1 cellular context compared by ENCODE assay signal in the genomic region with DNA sequence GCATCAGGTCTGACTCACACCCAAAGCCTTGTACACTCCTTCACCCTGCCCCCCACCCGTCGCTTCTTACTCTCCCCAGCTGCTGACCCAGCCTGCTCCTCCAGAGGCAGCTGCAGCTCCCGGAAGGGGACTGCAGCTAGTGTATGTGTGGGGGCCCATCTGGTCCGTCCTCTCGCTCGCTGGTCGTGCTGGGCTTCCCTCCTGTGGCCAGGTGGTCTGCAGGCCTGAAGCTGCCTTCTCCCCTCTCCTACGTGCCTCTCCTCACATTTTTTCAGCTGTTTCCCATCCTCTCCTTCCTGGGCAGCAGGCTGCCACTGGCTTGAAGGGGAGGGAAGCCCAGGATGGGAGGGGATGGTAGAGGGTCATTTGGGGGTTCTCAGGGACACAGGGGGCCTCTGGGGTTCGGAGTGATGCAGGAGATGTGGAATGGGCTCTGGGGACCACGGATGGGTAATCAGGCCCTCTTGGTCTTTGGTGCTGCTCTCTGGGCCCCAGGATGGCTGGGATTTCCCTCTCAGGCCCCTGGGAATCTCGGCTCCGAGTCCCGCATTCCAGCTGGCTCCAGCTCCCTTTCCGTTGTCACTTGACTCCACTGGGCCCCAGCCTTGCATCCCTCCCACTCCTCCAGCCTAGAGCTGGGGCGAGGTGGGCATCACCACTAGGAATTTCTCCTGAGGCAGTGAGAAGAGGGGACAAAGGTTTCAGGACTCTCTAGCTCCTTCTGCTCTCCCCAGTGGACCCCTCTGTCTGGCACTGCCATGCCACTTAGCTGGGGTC.
TF ChIP-seq lines count a peak whose summit lies in the region.

No MANE protein-coding gene starts in this region.

TF ChIP-seq in HepG2, 621 proteins besides CTCF, POLR2A, EP300 and RAD21 (continued from another document):
- TF ChIP-seq, protein P1, sequence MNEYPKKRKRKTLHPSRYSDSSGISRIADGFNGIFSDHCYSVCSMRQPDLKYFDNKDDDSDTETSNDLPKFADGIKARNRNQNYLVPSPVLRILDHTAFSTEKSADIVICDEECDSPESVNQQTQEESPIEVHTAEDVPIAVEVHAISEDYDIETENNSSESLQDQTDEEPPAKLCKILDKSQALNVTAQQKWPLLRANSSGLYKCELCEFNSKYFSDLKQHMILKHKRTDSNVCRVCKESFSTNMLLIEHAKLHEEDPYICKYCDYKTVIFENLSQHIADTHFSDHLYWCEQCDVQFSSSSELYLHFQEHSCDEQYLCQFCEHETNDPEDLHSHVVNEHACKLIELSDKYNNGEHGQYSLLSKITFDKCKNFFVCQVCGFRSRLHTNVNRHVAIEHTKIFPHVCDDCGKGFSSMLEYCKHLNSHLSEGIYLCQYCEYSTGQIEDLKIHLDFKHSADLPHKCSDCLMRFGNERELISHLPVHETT (CRISPR knock-in tag; conservative IDR thresholded peaks at IDR 0.05), result 0 out of 2 replicates have a peak, but pooled peaks have one; percentile 37
- TF ChIP-seq GABPB1 (CRISPR knock-in tag; IDR thresholded peaks at IDR 0.05) (no peak), ZNF224 (CRISPR knock-in tag; IDR thresholded peaks at IDR 0.05) (no peak), GMEB1 (CRISPR knock-in tag; IDR thresholded peaks at IDR 0.05; ENCODE audit: borderline replicate concordance) (no peak), CSRNP1 (CRISPR knock-in tag; IDR thresholded peaks at IDR 0.05) (no peak), NR2C2 (CRISPR knock-in tag; IDR thresholded peaks at IDR 0.05; ENCODE audit: borderline replicate concordance) (no peak), MBD4 (IDR thresholded peaks at IDR 0.05; ENCODE audit: borderline replicate concordance, low read length) (no peak), ZNF558 (CRISPR knock-in tag; IDR thresholded peaks at IDR 0.05; ENCODE audit: borderline replicate concordance) (no peak), CC2D1A (CRISPR knock-in tag; IDR thresholded peaks at IDR 0.05) (0 out of 2 replicates have a peak, but pooled peaks have one; percentile 25), ZC3H13 (CRISPR knock-in tag; IDR thresholded peaks at IDR 0.05) (no peak), SP2 (CRISPR knock-in tag; IDR thresholded peaks at IDR 0.05) (no peak), ZNF510 (CRISPR knock-in tag; IDR thresholded peaks at IDR 0.05; ENCODE audit: low read depth) (no peak), TBX2 (CRISPR knock-in tag; IDR thresholded peaks at IDR 0.05; ENCODE audit: borderline replicate concordance) (0 out of 2 replicates have a peak, but pooled peaks have one; percentile 9), ARNTL (CRISPR knock-in tag; IDR thresholded peaks at IDR 0.05) (no peak), ZNF772 (CRISPR knock-in tag; IDR thresholded peaks at IDR 0.05) (no peak), ZNF788 (CRISPR knock-in tag; IDR thresholded peaks at IDR 0.05; ENCODE audit: borderline replicate concordance) (no peak)
- TF ChIP-seq, protein P2, sequence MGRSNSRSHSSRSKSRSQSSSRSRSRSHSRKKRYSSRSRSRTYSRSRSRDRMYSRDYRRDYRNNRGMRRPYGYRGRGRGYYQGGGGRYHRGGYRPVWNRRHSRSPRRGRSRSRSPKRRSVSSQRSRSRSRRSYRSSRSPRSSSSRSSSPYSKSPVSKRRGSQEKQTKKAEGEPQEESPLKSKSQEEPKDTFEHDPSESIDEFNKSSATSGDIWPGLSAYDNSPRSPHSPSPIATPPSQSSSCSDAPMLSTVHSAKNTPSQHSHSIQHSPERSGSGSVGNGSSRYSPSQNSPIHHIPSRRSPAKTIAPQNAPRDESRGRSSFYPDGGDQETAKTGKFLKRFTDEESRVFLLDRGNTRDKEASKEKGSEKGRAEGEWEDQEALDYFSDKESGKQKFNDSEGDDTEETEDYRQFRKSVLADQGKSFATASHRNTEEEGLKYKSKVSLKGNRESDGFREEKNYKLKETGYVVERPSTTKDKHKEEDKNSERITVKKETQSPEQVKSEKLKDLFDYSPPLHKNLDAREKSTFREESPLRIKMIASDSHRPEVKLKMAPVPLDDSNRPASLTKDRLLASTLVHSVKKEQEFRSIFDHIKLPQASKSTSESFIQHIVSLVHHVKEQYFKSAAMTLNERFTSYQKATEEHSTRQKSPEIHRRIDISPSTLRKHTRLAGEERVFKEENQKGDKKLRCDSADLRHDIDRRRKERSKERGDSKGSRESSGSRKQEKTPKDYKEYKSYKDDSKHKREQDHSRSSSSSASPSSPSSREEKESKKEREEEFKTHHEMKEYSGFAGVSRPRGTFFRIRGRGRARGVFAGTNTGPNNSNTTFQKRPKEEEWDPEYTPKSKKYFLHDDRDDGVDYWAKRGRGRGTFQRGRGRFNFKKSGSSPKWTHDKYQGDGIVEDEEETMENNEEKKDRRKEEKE (IDR thresholded peaks at IDR 0.05), result no peak
- TF ChIP-seq, protein P3, sequence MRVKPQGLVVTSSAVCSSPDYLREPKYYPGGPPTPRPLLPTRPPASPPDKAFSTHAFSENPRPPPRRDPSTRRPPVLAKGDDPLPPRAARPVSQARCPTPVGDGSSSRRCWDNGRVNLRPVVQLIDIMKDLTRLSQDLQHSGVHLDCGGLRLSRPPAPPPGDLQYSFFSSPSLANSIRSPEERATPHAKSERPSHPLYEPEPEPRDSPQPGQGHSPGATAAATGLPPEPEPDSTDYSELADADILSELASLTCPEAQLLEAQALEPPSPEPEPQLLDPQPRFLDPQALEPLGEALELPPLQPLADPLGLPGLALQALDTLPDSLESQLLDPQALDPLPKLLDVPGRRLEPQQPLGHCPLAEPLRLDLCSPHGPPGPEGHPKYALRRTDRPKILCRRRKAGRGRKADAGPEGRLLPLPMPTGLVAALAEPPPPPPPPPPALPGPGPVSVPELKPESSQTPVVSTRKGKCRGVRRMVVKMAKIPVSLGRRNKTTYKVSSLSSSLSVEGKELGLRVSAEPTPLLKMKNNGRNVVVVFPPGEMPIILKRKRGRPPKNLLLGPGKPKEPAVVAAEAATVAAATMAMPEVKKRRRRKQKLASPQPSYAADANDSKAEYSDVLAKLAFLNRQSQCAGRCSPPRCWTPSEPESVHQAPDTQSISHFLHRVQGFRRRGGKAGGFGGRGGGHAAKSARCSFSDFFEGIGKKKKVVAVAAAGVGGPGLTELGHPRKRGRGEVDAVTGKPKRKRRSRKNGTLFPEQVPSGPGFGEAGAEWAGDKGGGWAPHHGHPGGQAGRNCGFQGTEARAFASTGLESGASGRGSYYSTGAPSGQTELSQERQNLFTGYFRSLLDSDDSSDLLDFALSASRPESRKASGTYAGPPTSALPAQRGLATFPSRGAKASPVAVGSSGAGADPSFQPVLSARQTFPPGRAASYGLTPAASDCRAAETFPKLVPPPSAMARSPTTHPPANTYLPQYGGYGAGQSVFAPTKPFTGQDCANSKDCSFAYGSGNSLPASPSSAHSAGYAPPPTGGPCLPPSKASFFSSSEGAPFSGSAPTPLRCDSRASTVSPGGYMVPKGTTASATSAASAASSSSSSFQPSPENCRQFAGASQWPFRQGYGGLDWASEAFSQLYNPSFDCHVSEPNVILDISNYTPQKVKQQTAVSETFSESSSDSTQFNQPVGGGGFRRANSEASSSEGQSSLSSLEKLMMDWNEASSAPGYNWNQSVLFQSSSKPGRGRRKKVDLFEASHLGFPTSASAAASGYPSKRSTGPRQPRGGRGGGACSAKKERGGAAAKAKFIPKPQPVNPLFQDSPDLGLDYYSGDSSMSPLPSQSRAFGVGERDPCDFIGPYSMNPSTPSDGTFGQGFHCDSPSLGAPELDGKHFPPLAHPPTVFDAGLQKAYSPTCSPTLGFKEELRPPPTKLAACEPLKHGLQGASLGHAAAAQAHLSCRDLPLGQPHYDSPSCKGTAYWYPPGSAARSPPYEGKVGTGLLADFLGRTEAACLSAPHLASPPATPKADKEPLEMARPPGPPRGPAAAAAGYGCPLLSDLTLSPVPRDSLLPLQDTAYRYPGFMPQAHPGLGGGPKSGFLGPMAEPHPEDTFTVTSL (CRISPR knock-in tag; IDR thresholded peaks at IDR 0.05; ENCODE audit: borderline replicate concordance), result no peak
- TF ChIP-seq, protein P4, sequence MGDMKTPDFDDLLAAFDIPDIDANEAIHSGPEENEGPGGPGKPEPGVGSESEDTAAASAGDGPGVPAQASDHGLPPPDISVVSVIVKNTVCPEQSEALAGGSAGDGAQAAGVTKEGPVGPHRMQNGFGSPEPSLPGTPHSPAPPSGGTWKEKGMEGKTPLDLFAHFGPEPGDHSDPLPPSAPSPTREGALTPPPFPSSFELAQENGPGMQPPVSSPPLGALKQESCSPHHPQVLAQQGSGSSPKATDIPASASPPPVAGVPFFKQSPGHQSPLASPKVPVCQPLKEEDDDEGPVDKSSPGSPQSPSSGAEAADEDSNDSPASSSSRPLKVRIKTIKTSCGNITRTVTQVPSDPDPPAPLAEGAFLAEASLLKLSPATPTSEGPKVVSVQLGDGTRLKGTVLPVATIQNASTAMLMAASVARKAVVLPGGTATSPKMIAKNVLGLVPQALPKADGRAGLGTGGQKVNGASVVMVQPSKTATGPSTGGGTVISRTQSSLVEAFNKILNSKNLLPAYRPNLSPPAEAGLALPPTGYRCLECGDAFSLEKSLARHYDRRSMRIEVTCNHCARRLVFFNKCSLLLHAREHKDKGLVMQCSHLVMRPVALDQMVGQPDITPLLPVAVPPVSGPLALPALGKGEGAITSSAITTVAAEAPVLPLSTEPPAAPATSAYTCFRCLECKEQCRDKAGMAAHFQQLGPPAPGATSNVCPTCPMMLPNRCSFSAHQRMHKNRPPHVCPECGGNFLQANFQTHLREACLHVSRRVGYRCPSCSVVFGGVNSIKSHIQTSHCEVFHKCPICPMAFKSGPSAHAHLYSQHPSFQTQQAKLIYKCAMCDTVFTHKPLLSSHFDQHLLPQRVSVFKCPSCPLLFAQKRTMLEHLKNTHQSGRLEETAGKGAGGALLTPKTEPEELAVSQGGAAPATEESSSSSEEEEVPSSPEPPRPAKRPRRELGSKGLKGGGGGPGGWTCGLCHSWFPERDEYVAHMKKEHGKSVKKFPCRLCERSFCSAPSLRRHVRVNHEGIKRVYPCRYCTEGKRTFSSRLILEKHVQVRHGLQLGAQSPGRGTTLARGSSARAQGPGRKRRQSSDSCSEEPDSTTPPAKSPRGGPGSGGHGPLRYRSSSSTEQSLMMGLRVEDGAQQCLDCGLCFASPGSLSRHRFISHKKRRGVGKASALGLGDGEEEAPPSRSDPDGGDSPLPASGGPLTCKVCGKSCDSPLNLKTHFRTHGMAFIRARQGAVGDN (CRISPR knock-in tag; IDR thresholded peaks at IDR 0.05), result peak; percentile 33
